Comparison of ENCODE assay signal across 8 cellular contexts in genomic region chr12:63276537-63277365, GRCh38.
DNase-seq lines count a peak whose midpoint lies in the region; ATAC-seq and TF ChIP-seq lines count a peak whose summit lies in the region.

No MANE protein-coding gene starts in this region.

- H3K27me3 ChIP-seq in Caco-2 (replicated peaks; ENCODE audit: control insufficient read depth, insufficient read depth, low read length) (no peaks in the 10 kb centered on the region), adrenal gland (no peaks in the 10 kb centered on the region)

- intact Hi-C loops in Caco-2 (cut with micrococcal nuclease; ENCODE audit: unreplicated experiment): loop anchor here (1.0 kb wide), 2 partner anchors 124 to 173 kb away; no protein-coding TSS in a partner anchor
- intact Hi-C loops in adrenal gland (cut with DNase I): loop anchor here (2.0 to 5.0 kb wide), 3 partner anchors 124 to 172 kb away; partner anchors contain the start of gene AVPR1A (in 1 of the 2)

- peak; percentile 78 for ATAC-seq in GM18858 (IDR thresholded peaks at IDR 0.05; ENCODE audit: unreplicated experiment)
- ATAC-seq in HG03060 (IDR thresholded peaks at IDR 0.05; ENCODE audit: low read depth, unreplicated experiment): peak; percentile 56

- H3K9me3 ChIP-seq in Caco-2: no peaks in the 10 kb centered on the region; the same call in 1 of the 2 replicates
- peaks cover 0 to 5% (median 0%) of the 10 kb centered on the region in 3 donors for H3K9me3 ChIP-seq in adrenal gland (replicated peaks in 1 of 3)

- H3K4me3 ChIP-seq in Caco-2 (ENCODE audit: low read depth, low read length) (no peak overlapping the region), adrenal gland (peak overlapping the region in 1 of 4 donors; percentile 13)

- POLR2A ChIA-PET in Caco-2 (lab: Charles Lee): no interaction called here

- BruUV-seq in Caco-2 (replicated peaks; lab: Mats Ljungman, UMichigan): no TSS peak

- no peaks in the 10 kb centered on the region for H3K36me3 ChIP-seq in Caco-2 (ENCODE audit: control insufficient read depth, insufficient read depth, low read length)
- no peaks in the 10 kb centered on the region for H3K36me3 ChIP-seq in adrenal gland (replicated peaks in 1 of 2)

- H3K36me3 Mint-ChIP-seq in Caco-2 (ENCODE audit: insufficient read depth, unreplicated experiment): no peaks in the 10 kb centered on the region

- CTCF ChIA-PET in Caco-2 (lab: Charles Lee): interaction anchor here (0.7 to 1.4 kb wide), 3 partner anchors 68 to 126 kb away, joined by 3 to 10 read pairs (median 3); no protein-coding TSS in a partner anchor

- peak; percentile 56 to 68 for DNase-seq in Caco-2
- DNase-seq in NCI-H2171 treated with DMSO at 0.1 percent for 48 hours (lab: John Stamatoyannopoulos, UW): peak; percentile 41
- peak; percentile 60 to 87 (median 68) for DNase-seq in adrenal gland
- DNase-seq in medulla oblongata (ENCODE audit: extremely low spot score): peak; percentile 7
- no peak for DNase-seq in activated effector memory CD4-positive, alpha-beta T cell treated with anti-CD3 and anti-CD28 coated beads, Interleukin-2, amount 50 U/mL, for 16 hours
- no peak for DNase-seq in effector CD8-positive, alpha-beta T cell (lab: John Stamatoyannopoulos, UW)

- TF ChIP-seq CTCF in Caco-2 (IDR thresholded peaks at IDR 0.05; ENCODE audit: insufficient read depth in 1 of 2, low read depth in 1 of 2, low read length in 1 of 2, severe bottlenecking in 1 of 2, unreplicated experiment in 1 of 2): peak; percentile 71
- peak; percentile 62 to 93 (median 78) for TF ChIP-seq CTCF in adrenal gland (IDR thresholded peaks at IDR 0.05)

- no peaks in the 10 kb centered on the region for H3K27me3 Mint-ChIP-seq in Caco-2 (ENCODE audit: insufficient read depth, unreplicated experiment)

- no peak overlapping the region for H3K4me3 Mint-ChIP-seq in Caco-2 (ENCODE audit: unreplicated experiment)

- H3K4me1 Mint-ChIP-seq in Caco-2 (ENCODE audit: low read depth, unreplicated experiment): peaks cover 7% of the 10 kb centered on the region

- 33 to 37% (median 35%) methylated on average over 4 of the region's 4 CpGs for WGBS in adrenal gland, 4 donors

- no peak overlapping the region for H3K27ac ChIP-seq in adrenal gland

- no peak overlapping the region for H3K27ac Mint-ChIP-seq in Caco-2 (ENCODE audit: unreplicated experiment)

- no peak for TF ChIP-seq POLR2A in adrenal gland (IDR thresholded peaks at IDR 0.05)

- H3K4me1 ChIP-seq in Caco-2: peaks cover 5% of the 10 kb centered on the region; the same call in 1 of the 2 replicates
- no peaks in the 10 kb centered on the region for H3K4me1 ChIP-seq in adrenal gland (replicated peaks in 1 of 2)

- no peaks in the 10 kb centered on the region for H3K9me3 Mint-ChIP-seq in Caco-2 (ENCODE audit: unreplicated experiment)

Comparison
In these comparisons a context has a peak if more than half of its experiments do, and no peak if none do; other contexts are left out.
1. DNase-seq: peak in Caco-2 (2 of 2), NCI-H2171 treated with DMSO at 0.1 percent for 48 hours (single experiment), adrenal gland (7 of 7) and medulla oblongata (single experiment); none in activated effector memory CD4-positive, alpha-beta T cell treated with anti-CD3 and anti-CD28 coated beads, Interleukin-2, amount 50 U/mL, for 16 hours (single experiment) and effector CD8-positive, alpha-beta T cell (single experiment).